1 cellular context compared by ENCODE assay signal in genomic region chr6:3239110-3239830, GRCh38.
TF ChIP-seq lines count a peak whose summit lies in the region.

No MANE protein-coding gene starts in this region.

TF ChIP-seq in WTC11, 78 proteins besides CTCF, POLR2A, EP300 and RAD21:
- TF ChIP-seq ZNF121 (CRISPR knock-in tag; IDR thresholded peaks at IDR 0.05) (no peak), ATF1 (CRISPR knock-in tag; IDR thresholded peaks at IDR 0.05) (no peak), CREB1 (CRISPR knock-in tag; IDR thresholded peaks at IDR 0.05) (no peak), NFATC4 (CRISPR knock-in tag; IDR thresholded peaks at IDR 0.05) (no peak), ZNF396 (CRISPR knock-in tag; IDR thresholded peaks at IDR 0.05; ENCODE audit: borderline replicate concordance) (no peak), SP1 (CRISPR knock-in tag; conservative IDR thresholded peaks at IDR 0.05) (no peak), ZNF425 (CRISPR knock-in tag; conservative IDR thresholded peaks at IDR 0.05) (no peak), CDX4 (CRISPR knock-in tag; IDR thresholded peaks at IDR 0.05; ENCODE audit: borderline replicate concordance) (no peak), RELA (CRISPR knock-in tag; IDR thresholded peaks at IDR 0.05; ENCODE audit: borderline replicate concordance) (no peak), ZNF423 (CRISPR knock-in tag; IDR thresholded peaks at IDR 0.05) (no peak), FOXP4 (CRISPR knock-in tag; IDR thresholded peaks at IDR 0.05) (no peak), ZNF138 (CRISPR knock-in tag; conservative IDR thresholded peaks at IDR 0.05) (no peak), GABPB1 (CRISPR knock-in tag; IDR thresholded peaks at IDR 0.05) (no peak), ETV6 (CRISPR knock-in tag; IDR thresholded peaks at IDR 0.05) (no peak), NR2C2 (CRISPR knock-in tag; IDR thresholded peaks at IDR 0.05) (no peak), EMX1 (CRISPR knock-in tag; IDR thresholded peaks at IDR 0.05) (no peak)
- TF ChIP-seq, protein P1, sequence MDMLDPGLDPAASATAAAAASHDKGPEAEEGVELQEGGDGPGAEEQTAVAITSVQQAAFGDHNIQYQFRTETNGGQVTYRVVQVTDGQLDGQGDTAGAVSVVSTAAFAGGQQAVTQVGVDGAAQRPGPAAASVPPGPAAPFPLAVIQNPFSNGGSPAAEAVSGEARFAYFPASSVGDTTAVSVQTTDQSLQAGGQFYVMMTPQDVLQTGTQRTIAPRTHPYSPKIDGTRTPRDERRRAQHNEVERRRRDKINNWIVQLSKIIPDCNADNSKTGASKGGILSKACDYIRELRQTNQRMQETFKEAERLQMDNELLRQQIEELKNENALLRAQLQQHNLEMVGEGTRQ (CRISPR knock-in tag; IDR thresholded peaks at IDR 0.05), result no peak
- TF ChIP-seq, protein P2, sequence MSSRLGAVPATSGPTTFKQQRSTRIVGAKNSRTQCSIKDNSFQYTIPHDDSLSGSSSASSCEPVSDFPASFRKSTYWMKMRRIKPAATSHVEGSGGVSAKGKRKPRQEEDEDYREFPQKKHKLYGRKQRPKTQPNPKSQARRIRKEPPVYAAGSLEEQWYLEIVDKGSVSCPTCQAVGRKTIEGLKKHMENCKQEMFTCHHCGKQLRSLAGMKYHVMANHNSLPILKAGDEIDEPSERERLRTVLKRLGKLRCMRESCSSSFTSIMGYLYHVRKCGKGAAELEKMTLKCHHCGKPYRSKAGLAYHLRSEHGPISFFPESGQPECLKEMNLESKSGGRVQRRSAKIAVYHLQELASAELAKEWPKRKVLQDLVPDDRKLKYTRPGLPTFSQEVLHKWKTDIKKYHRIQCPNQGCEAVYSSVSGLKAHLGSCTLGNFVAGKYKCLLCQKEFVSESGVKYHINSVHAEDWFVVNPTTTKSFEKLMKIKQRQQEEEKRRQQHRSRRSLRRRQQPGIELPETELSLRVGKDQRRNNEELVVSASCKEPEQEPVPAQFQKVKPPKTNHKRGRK (CRISPR knock-in tag; IDR thresholded peaks at IDR 0.05; ENCODE audit: borderline replicate concordance), result no peak
- TF ChIP-seq, protein P3, sequence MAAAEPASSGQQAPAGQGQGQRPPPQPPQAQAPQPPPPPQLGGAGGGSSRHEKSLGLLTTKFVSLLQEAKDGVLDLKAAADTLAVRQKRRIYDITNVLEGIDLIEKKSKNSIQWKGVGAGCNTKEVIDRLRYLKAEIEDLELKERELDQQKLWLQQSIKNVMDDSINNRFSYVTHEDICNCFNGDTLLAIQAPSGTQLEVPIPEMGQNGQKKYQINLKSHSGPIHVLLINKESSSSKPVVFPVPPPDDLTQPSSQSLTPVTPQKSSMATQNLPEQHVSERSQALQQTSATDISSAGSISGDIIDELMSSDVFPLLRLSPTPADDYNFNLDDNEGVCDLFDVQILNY (CRISPR knock-in tag; IDR thresholded peaks at IDR 0.05), result no peak
